In genomic region chr5:173615884-173616576, GRCh38 we compare ENCODE assay signal across 8 cellular contexts. TPM values are rescaled to one million over a fixed set of nuclear protein-coding genes. Genes with fewer than 3 reads are reported as not detected.
DNase-seq lines count a peak whose midpoint lies in the region; ATAC-seq lines count a peak whose summit lies in the region.

No MANE protein-coding gene starts in this region.

- peaks cover 15% of the 10 kb centered on the region for H3K36me3 ChIP-seq in ACC112 (ENCODE audit: insufficient read depth, low read length)

- DNase-seq in NCI-H226 (peak; percentile 56), cerebellum (ENCODE audit: low spot score) (peak; percentile 73)
- DNase-seq in activated CD4-positive, alpha-beta T cell treated with anti-CD3 and anti-CD28 coated beads for 1 hour: peak; percentile 51
- DNase-seq in stimulated activated CD4-positive, alpha-beta T cell treated with anti-CD3 and anti-CD28 coated beads, Interleukin-1b, Interleukin-23, amount 100 ng/mL, for 4 hours (ENCODE audit: low read depth in 2 of 2): peak; percentile 50 to 58

- peak; percentile 47 for ATAC-seq in GM18861 (IDR thresholded peaks at IDR 0.05; ENCODE audit: unreplicated experiment)
- peak; percentile 41 for ATAC-seq in HG03097 (IDR thresholded peaks at IDR 0.05; ENCODE audit: low FRiP score, unreplicated experiment)

- peaks cover 35% of the 10 kb centered on the region for H3K4me1 ChIP-seq in ACC112 (ENCODE audit: control insufficient read depth, insufficient read depth, low read length, unreplicated experiment)

- H3K27me3 ChIP-seq in ACC112 (ENCODE audit: insufficient read depth, low read length) (no peaks in the 10 kb centered on the region), layer of hippocampus (ENCODE audit: control insufficient read depth, insufficient read depth, low read length) (no peaks in the 10 kb centered on the region)

- H3K4me3 ChIP-seq in ACC112 (ENCODE audit: low read depth, low read length): peak overlapping the region; percentile 92

- H3K27ac ChIP-seq in ACC112 (ENCODE audit: low read depth, low read length) (peak overlapping the region; percentile 80), layer of hippocampus (ENCODE audit: low read depth, low read length) (peak overlapping the region; percentile 69)

- peak overlapping the region; percentile 72 for H2AFZ ChIP-seq in ACC112 (ENCODE audit: low read length, unreplicated experiment)

- H3K79me2 ChIP-seq in ACC112 (ENCODE audit: control insufficient read depth, insufficient read depth, low read length, unreplicated experiment): peaks cover 52% of the 10 kb centered on the region

RNA-seq across cellular contexts. Expression of gene BOD1, which starts 0.4 kb away (rescaled TPM):
- total RNA-seq in cerebellum: 46.4 TPM

Comparison
In these comparisons a context has a peak if more than half of its experiments do, and no peak if none do; other contexts are left out.
1. Peak in every context shown above with its lines: DNase-seq, ATAC-seq, H3K4me3 ChIP-seq and H3K27ac ChIP-seq.